In genomic region chr2:171882095-171882769, GRCh38 we compare ENCODE assay signal across 12 cellular contexts. TPM values are rescaled to one million over a fixed set of nuclear protein-coding genes. Genes with fewer than 3 reads are reported as not detected.
A peak's percentile ranks its signal among the peaks of the same experiment; 100 is the strongest.
DNase-seq lines count a peak whose midpoint lies in the region; ATAC-seq and TF ChIP-seq lines count a peak whose summit lies in the region.
"Had no signal": no experiment of that assay in that cellular context is flagged by ENCODE, and none has a peak within 500 bp of the region (broad histone marks: within the 10 kb centered on the region; RNA-seq: fewer than 3 reads in every experiment).

No MANE protein-coding gene starts in this region.

- TF ChIP-seq CTCF in spleen (IDR thresholded peaks at IDR 0.05 in 8 of 11, conservative IDR thresholded peaks at IDR 0.05 in 3 of 11) (no peak), Caco-2 (IDR thresholded peaks at IDR 0.05; ENCODE audit: insufficient read depth in 1 of 2, low read depth in 1 of 2, low read length in 1 of 2, severe bottlenecking in 1 of 2, unreplicated experiment in 1 of 2) (no peak)

- H3K36me3 ChIP-seq in spleen (peaks cover 0 to under 1% (median 0%) of the 10 kb centered on the region in 6 donors), Caco-2 (ENCODE audit: control insufficient read depth, insufficient read depth, low read length) (no peaks in the 10 kb centered on the region)

- ATAC-seq in GM21786 (IDR thresholded peaks at IDR 0.05; ENCODE audit: unreplicated experiment) (peak; percentile 69), GM18519 (IDR thresholded peaks at IDR 0.05; ENCODE audit: low FRiP score, unreplicated experiment) (no peak)

- H3K27ac ChIP-seq in spleen: no peak overlapping the region

- no peak for TF ChIP-seq POLR2A in spleen (IDR thresholded peaks at IDR 0.05)

- peak; percentile 8 for DNase-seq in activated naive CD4-positive, alpha-beta T cell treated with anti-CD3 and anti-CD28 coated beads for 36 hours
- DNase-seq in activated naive CD4-positive, alpha-beta T cell treated with anti-CD3 and anti-CD28 coated beads, Interleukin-2, amount 50 U/mL, for 16 hours: no peak
- DNase-seq in activated T-helper 2 cell treated with anti-CD3 and anti-CD28 coated beads, Interferon-gamma antibody, Interleukin-2, Interleukin-4, amounts not matched to agents 10 μg/mL and 5 μg/mL and 100 μg/mL, durations not matched to agents 14 hours and 24 hours and 36 hours (ENCODE audit: low spot score): no peak
- DNase-seq in spleen: no peak
- no peak for DNase-seq in Caco-2
- DNase-seq: DMS53, H9, left cardiac atrium, SW 1271 had no signal

- peaks cover 31% of the 10 kb centered on the region for H3K4me1 Mint-ChIP-seq in activated naive CD4-positive, alpha-beta T cell treated with anti-CD3 and anti-CD28 coated beads for 36 hours (ENCODE audit: low read depth)
- peaks cover 33% of the 10 kb centered on the region for H3K4me1 Mint-ChIP-seq in activated T-helper 2 cell treated with anti-CD3 and anti-CD28 coated beads, Interferon-gamma antibody, Interleukin-2, Interleukin-4, amounts not matched to agents 10 μg/mL and 5 μg/mL and 100 μg/mL, durations not matched to agents 14 hours and 24 hours and 36 hours (ENCODE audit: low read depth)
- peaks cover 44% of the 10 kb centered on the region for H3K4me1 Mint-ChIP-seq in stimulated activated naive CD8-positive, alpha-beta T cell treated with anti-CD3 and anti-CD28 coated beads, Interleukin-15, Interleukin-2, amounts not matched to agents 100 ng/mL and 50 ng/mL, for 24 hours (ENCODE audit: low read depth)
- H3K4me1 Mint-ChIP-seq in Caco-2 (ENCODE audit: low read depth, unreplicated experiment): no peaks in the 10 kb centered on the region
- H3K4me1 Mint-ChIP-seq: H9 had no signal

- no peak overlapping the region for H3K4me3 Mint-ChIP-seq in activated naive CD4-positive, alpha-beta T cell treated with anti-CD3 and anti-CD28 coated beads for 36 hours
- H3K4me3 Mint-ChIP-seq in activated T-helper 2 cell treated with anti-CD3 and anti-CD28 coated beads, Interferon-gamma antibody, Interleukin-2, Interleukin-4, amounts not matched to agents 10 μg/mL and 5 μg/mL and 100 μg/mL, durations not matched to agents 14 hours and 24 hours and 36 hours (ENCODE audit: low read depth): no peak overlapping the region
- no peak overlapping the region for H3K4me3 Mint-ChIP-seq in stimulated activated naive CD8-positive, alpha-beta T cell treated with anti-CD3 and anti-CD28 coated beads, Interleukin-15, Interleukin-2, amounts not matched to agents 100 ng/mL and 50 ng/mL, for 24 hours
- H3K4me3 Mint-ChIP-seq in Caco-2 (ENCODE audit: unreplicated experiment): no peak overlapping the region
- H3K4me3 Mint-ChIP-seq: H9 had no signal

- peaks cover 7% of the 10 kb centered on the region for H3K36me3 Mint-ChIP-seq in activated naive CD4-positive, alpha-beta T cell treated with anti-CD3 and anti-CD28 coated beads for 36 hours (ENCODE audit: low read depth)
- H3K36me3 Mint-ChIP-seq in activated T-helper 2 cell treated with anti-CD3 and anti-CD28 coated beads, Interferon-gamma antibody, Interleukin-2, Interleukin-4, amounts not matched to agents 10 μg/mL and 5 μg/mL and 100 μg/mL, durations not matched to agents 14 hours and 24 hours and 36 hours (ENCODE audit: low read depth): peaks cover 18% of the 10 kb centered on the region
- H3K36me3 Mint-ChIP-seq in stimulated activated naive CD8-positive, alpha-beta T cell treated with anti-CD3 and anti-CD28 coated beads, Interleukin-15, Interleukin-2, amounts not matched to agents 100 ng/mL and 50 ng/mL, for 24 hours (ENCODE audit: low read depth): peaks cover 14% of the 10 kb centered on the region
- H3K36me3 Mint-ChIP-seq in Caco-2 (ENCODE audit: insufficient read depth, unreplicated experiment): no peaks in the 10 kb centered on the region

- no peak overlapping the region for H3K27ac Mint-ChIP-seq in activated naive CD4-positive, alpha-beta T cell treated with anti-CD3 and anti-CD28 coated beads for 36 hours
- peak overlapping the region; percentile 75 for H3K27ac Mint-ChIP-seq in activated T-helper 2 cell treated with anti-CD3 and anti-CD28 coated beads, Interferon-gamma antibody, Interleukin-2, Interleukin-4, amounts not matched to agents 10 μg/mL and 5 μg/mL and 100 μg/mL, durations not matched to agents 14 hours and 24 hours and 36 hours
- H3K27ac Mint-ChIP-seq in stimulated activated naive CD8-positive, alpha-beta T cell treated with anti-CD3 and anti-CD28 coated beads, Interleukin-15, Interleukin-2, amounts not matched to agents 100 ng/mL and 50 ng/mL, for 24 hours: peak overlapping the region; percentile 43
- H3K27ac Mint-ChIP-seq in Caco-2 (ENCODE audit: unreplicated experiment): no peak overlapping the region
- H3K27ac Mint-ChIP-seq: H9 had no signal

- POLR2A ChIA-PET in Caco-2 (lab: Charles Lee): no interaction called here

- no peaks in the 10 kb centered on the region for H3K9me3 Mint-ChIP-seq in activated naive CD4-positive, alpha-beta T cell treated with anti-CD3 and anti-CD28 coated beads for 36 hours
- H3K9me3 Mint-ChIP-seq in activated T-helper 2 cell treated with anti-CD3 and anti-CD28 coated beads, Interferon-gamma antibody, Interleukin-2, Interleukin-4, amounts not matched to agents 10 μg/mL and 5 μg/mL and 100 μg/mL, durations not matched to agents 14 hours and 24 hours and 36 hours: no peaks in the 10 kb centered on the region
- no peaks in the 10 kb centered on the region for H3K9me3 Mint-ChIP-seq in stimulated activated naive CD8-positive, alpha-beta T cell treated with anti-CD3 and anti-CD28 coated beads, Interleukin-15, Interleukin-2, amounts not matched to agents 100 ng/mL and 50 ng/mL, for 24 hours
- H3K9me3 Mint-ChIP-seq in Caco-2 (ENCODE audit: unreplicated experiment): no peaks in the 10 kb centered on the region
- H3K9me3 Mint-ChIP-seq: H9 had no signal

- H3K4me3 ChIP-seq in spleen (no peak overlapping the region), Caco-2 (ENCODE audit: low read depth, low read length) (no peak overlapping the region)

- H3K27me3 Mint-ChIP-seq in activated naive CD4-positive, alpha-beta T cell treated with anti-CD3 and anti-CD28 coated beads for 36 hours (ENCODE audit: low read depth): no peaks in the 10 kb centered on the region
- no peaks in the 10 kb centered on the region for H3K27me3 Mint-ChIP-seq in activated T-helper 2 cell treated with anti-CD3 and anti-CD28 coated beads, Interferon-gamma antibody, Interleukin-2, Interleukin-4, amounts not matched to agents 10 μg/mL and 5 μg/mL and 100 μg/mL, durations not matched to agents 14 hours and 24 hours and 36 hours (ENCODE audit: low read depth)
- no peaks in the 10 kb centered on the region for H3K27me3 Mint-ChIP-seq in stimulated activated naive CD8-positive, alpha-beta T cell treated with anti-CD3 and anti-CD28 coated beads, Interleukin-15, Interleukin-2, amounts not matched to agents 100 ng/mL and 50 ng/mL, for 24 hours
- no peaks in the 10 kb centered on the region for H3K27me3 Mint-ChIP-seq in Caco-2 (ENCODE audit: insufficient read depth, unreplicated experiment)

- CTCF ChIA-PET in activated naive CD4-positive, alpha-beta T cell treated with anti-CD3 and anti-CD28 coated beads for 36 hours (lab: Charles Lee): no interaction called here
- CTCF ChIA-PET in Caco-2 (lab: Charles Lee): interaction anchor here (1.4 kb wide), 1 partner anchor 40 kb away, joined by 3 read pairs; the partner anchor contains the start of gene HAT1

- no TSS peak for BruUV-seq in Caco-2 (replicated peaks; lab: Mats Ljungman, UMichigan)

- no peaks in the 10 kb centered on the region for H3K9me3 ChIP-seq in spleen
- H3K9me3 ChIP-seq in Caco-2: no peaks in the 10 kb centered on the region

- WGBS in spleen, 5 donors: 69 to 89% (median 78%) methylated on average over 2 of the region's 2 CpGs

- H3K4me1 ChIP-seq in spleen (peaks cover 0 to 15% (median 0%) of the 10 kb centered on the region in 6 donors), Caco-2 (no peaks in the 10 kb centered on the region)

- intact Hi-C loops in activated naive CD4-positive, alpha-beta T cell treated with anti-CD3 and anti-CD28 coated beads for 36 hours (cut with micrococcal nuclease): no loop called here
- intact Hi-C loops in activated T-helper 2 cell treated with anti-CD3 and anti-CD28 coated beads, Interferon-gamma antibody, Interleukin-2, Interleukin-4, amounts not matched to agents 10 μg/mL and 5 μg/mL and 100 μg/mL, durations not matched to agents 14 hours and 24 hours and 36 hours (cut with micrococcal nuclease): loop anchor here (1.0 to 5.0 kb wide), 2 partner anchors 28 to 40 kb away; partner anchors contain the start of gene HAT1
- intact Hi-C loops in spleen (cut with DNase I; ENCODE audit: low total_unique reads) (no loop called here), Caco-2 (cut with micrococcal nuclease; ENCODE audit: unreplicated experiment) (no loop called here)

- H3K27me3 ChIP-seq in spleen (replicated peaks in 1 of 7): no peaks in the 10 kb centered on the region
- H3K27me3 ChIP-seq in Caco-2 (replicated peaks; ENCODE audit: control insufficient read depth, insufficient read depth, low read length): no peaks in the 10 kb centered on the region

RNA-seq across cellular contexts. Expression of gene SLC25A12, which starts 11.8 kb away (rescaled TPM):
- total RNA-seq in activated naive CD4-positive, alpha-beta T cell treated with anti-CD3 and anti-CD28 coated beads for 36 hours: 10 to 100 TPM; 15.0 to 17.4 TPM
- total RNA-seq in activated T-helper 2 cell treated with anti-CD3 and anti-CD28 coated beads, Interferon-gamma antibody, Interleukin-2, Interleukin-4, amounts not matched to agents 10 μg/mL and 5 μg/mL and 100 μg/mL, durations not matched to agents 14 hours and 24 hours and 36 hours: 27.2 and 27.3 TPM in 2 replicates
- 10 to 100 TPM; 15.1 to 25.9 (median 20.9) TPM for total RNA-seq in spleen
- polyA plus RNA-seq in spleen: 10 to 100 TPM in 1 of 3 donors, 1 to 10 TPM in 2; 9.8 to 11.0 (median 9.8) TPM
- 5.0 and 5.3 TPM in 2 replicates for total RNA-seq in Caco-2 (2022)

RNA-seq across cellular contexts. Expression of gene HAT1, which starts 40.0 kb away (rescaled TPM):
- total RNA-seq in activated naive CD4-positive, alpha-beta T cell treated with anti-CD3 and anti-CD28 coated beads for 36 hours: 10 to 100 TPM; 74.6 to 77.2 TPM
- total RNA-seq in activated T-helper 2 cell treated with anti-CD3 and anti-CD28 coated beads, Interferon-gamma antibody, Interleukin-2, Interleukin-4, amounts not matched to agents 10 μg/mL and 5 μg/mL and 100 μg/mL, durations not matched to agents 14 hours and 24 hours and 36 hours: 67.4 and 70.1 TPM in 2 replicates
- total RNA-seq in spleen (10 to 100 TPM; 29.6 to 41.9 (median 35.1) TPM), Caco-2 (2022) (72.0 and 74.3 TPM in 2 replicates)
- 10 to 100 TPM; 22.1 to 36.1 (median 30.1) TPM for polyA plus RNA-seq in spleen

Comparison
In these comparisons a context has a peak if more than half of its experiments do, and no peak if none do; other contexts are left out.
1. H3K27ac Mint-ChIP-seq: peak in activated T-helper 2 cell treated with anti-CD3 and anti-CD28 coated beads, Interferon-gamma antibody, Interleukin-2, Interleukin-4, amounts not matched to agents 10 μg/mL and 5 μg/mL and 100 μg/mL, durations not matched to agents 14 hours and 24 hours and 36 hours (single experiment) and stimulated activated naive CD8-positive, alpha-beta T cell treated with anti-CD3 and anti-CD28 coated beads, Interleukin-15, Interleukin-2, amounts not matched to agents 100 ng/mL and 50 ng/mL, for 24 hours (single experiment); none in activated naive CD4-positive, alpha-beta T cell treated with anti-CD3 and anti-CD28 coated beads for 36 hours (single experiment) and Caco-2 (single experiment).